Comparison of ENCODE assay signal across 25 cellular contexts in the genomic region with DNA sequence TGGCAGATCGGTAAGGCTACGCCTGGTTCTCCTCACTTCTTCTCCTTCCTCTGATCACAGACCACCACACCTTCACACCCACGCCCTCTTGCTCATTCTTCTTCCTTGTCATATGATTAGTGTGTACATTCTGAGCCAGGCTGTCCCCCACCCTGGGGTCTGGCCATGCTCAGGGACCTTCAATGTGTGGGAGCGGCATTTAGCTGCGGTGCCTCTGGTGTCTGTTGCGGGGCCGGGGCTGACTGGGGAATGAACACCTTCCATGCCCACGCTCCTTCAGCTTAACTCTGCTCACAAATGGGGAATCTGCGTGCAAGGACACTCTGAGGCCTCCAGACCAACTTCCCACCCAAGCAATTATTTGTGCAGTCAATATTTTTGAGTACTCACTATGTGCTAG. TPM values are rescaled to one million over a fixed set of nuclear protein-coding genes. Genes with fewer than 3 reads are reported as not detected.
DNase-seq lines count a peak whose midpoint lies in the region; ATAC-seq and TF ChIP-seq lines count a peak whose summit lies in the region.
"Had no signal": no experiment of that assay in that cellular context is flagged by ENCODE, and none has a peak within 500 bp of the region (broad histone marks: within the 10 kb centered on the region; RNA-seq: fewer than 3 reads in every experiment).

No MANE protein-coding gene starts in this region.

- peaks cover 9% of the 10 kb centered on the region for H3K79me2 ChIP-seq in osteoblast (ENCODE audit: insufficient read depth, low read length)

- H3K4me1 Mint-ChIP-seq in activated CD8-positive, alpha-beta memory T cell treated with anti-CD3 and anti-CD28 coated beads, Interleukin-2, amount 10 ng/mL, durations not matched to agents 7 days and 5 days = no peaks in the 10 kb centered on the region
- H3K4me1 Mint-ChIP-seq in WTC11 = no peaks in the 10 kb centered on the region
- no peaks in the 10 kb centered on the region for H3K4me1 Mint-ChIP-seq in type B pancreatic cell (ENCODE audit: unreplicated experiment)
- H3K4me1 Mint-ChIP-seq: B cell had no signal

- no peak overlapping the region for H2AFZ ChIP-seq in osteoblast (ENCODE audit: low read length)
- H2AFZ ChIP-seq: GM23248 had no signal

- CTCF ChIA-PET in activated CD8-positive, alpha-beta memory T cell treated with anti-CD3 and anti-CD28 coated beads, Interleukin-2, amount 10 ng/mL, durations not matched to agents 7 days and 5 days (lab: Charles Lee) = no interaction called here
- CTCF ChIA-PET in WTC11 (lab: Charles Lee) = interaction anchor here (7.5 kb wide), 1 partner anchor 16 kb away, joined by 140 read pairs; no protein-coding TSS in a partner anchor

- H3K4me1 ChIP-seq in osteoblast (ENCODE audit: insufficient read depth, low read length) = no peaks in the 10 kb centered on the region
- H3K4me1 ChIP-seq: Caco-2 had no signal

- peak; percentile 4 for DNase-seq in activated CD8-positive, alpha-beta memory T cell treated with anti-CD3 and anti-CD28 coated beads, Interleukin-2, amount 50 U/mL, for 4 hours
- DNase-seq in activated CD8-positive, alpha-beta memory T cell treated with anti-CD3 and anti-CD28 coated beads, Interleukin-2, amount 10 ng/mL, durations not matched to agents 7 days and 5 days = no peak
- DNase-seq in WTC11 (ENCODE audit: low spot score) (no peak), osteoblast (ENCODE audit: insufficient read length, low spot score, missing footprints) (peak; percentile 27), type B pancreatic cell (ENCODE audit: extremely low spot score, unreplicated experiment) (no peak)
- DNase-seq in activated CD4-positive, CD25-positive, alpha-beta regulatory T cell treated with anti-CD3 and anti-CD28 coated beads, Interleukin-2, amount 50 U/mL, for 72 hours = no peak
- no peak for DNase-seq in activated T-cell treated with anti-CD3 and anti-CD28 coated beads, Interleukin-2, amount 50 U/mL, for 1 hour
- DNase-seq: Caco-2; CD8-positive, alpha-beta T cell; GM23248; H9; IMR-90; KG1; MM.1S; NCI-H2029; NCI-H446 treated with DMSO at 0.1 percent for 48 hours; NCI-H526; NCI-H82; NK-92 treated with Interleukin-12 subunit alpha and Interleukin-12 subunit beta, amount 100 ng/mL, for 24 hours; PC-3 had no signal

- no peak overlapping the region for H3K27ac ChIP-seq in osteoblast (ENCODE audit: low read depth, low read length)
- H3K27ac ChIP-seq: 22Rv1, C4-2B, GM23248 had no signal

- no peak overlapping the region for H3K4me3 ChIP-seq in osteoblast (ENCODE audit: insufficient read depth, low read length)
- H3K4me3 ChIP-seq: GM23248 had no signal

- no peaks in the 10 kb centered on the region for H3K27me3 ChIP-seq in osteoblast (ENCODE audit: insufficient read depth, low read length)

- H3K9me3 ChIP-seq in osteoblast (ENCODE audit: low read depth, low read length) = no peaks in the 10 kb centered on the region
- H3K9me3 ChIP-seq: Caco-2 had no signal

- no peaks in the 10 kb centered on the region for H3K9me3 Mint-ChIP-seq in activated CD8-positive, alpha-beta memory T cell treated with anti-CD3 and anti-CD28 coated beads, Interleukin-2, amount 10 ng/mL, durations not matched to agents 7 days and 5 days (ENCODE audit: low read depth)
- H3K9me3 Mint-ChIP-seq in WTC11 = no peaks in the 10 kb centered on the region
- no peaks in the 10 kb centered on the region for H3K9me3 Mint-ChIP-seq in type B pancreatic cell
- H3K9me3 Mint-ChIP-seq: CD8-positive, alpha-beta T cell; H9 had no signal

- no peaks in the 10 kb centered on the region for H3K36me3 Mint-ChIP-seq in activated CD8-positive, alpha-beta memory T cell treated with anti-CD3 and anti-CD28 coated beads, Interleukin-2, amount 10 ng/mL, durations not matched to agents 7 days and 5 days
- H3K36me3 Mint-ChIP-seq in WTC11 (peaks cover 15% of the 10 kb centered on the region; the same call in 1 of the 2 replicates), type B pancreatic cell (peaks cover 5% of the 10 kb centered on the region)

- no peak for ATAC-seq in activated CD8-positive, alpha-beta memory T cell treated with anti-CD3 and anti-CD28 coated beads, Interleukin-2, amount 10 ng/mL, durations not matched to agents 7 days and 5 days
- ATAC-seq in WTC11 (no peak), HG03039 (IDR thresholded peaks at IDR 0.05; ENCODE audit: unreplicated experiment) (no peak)
- ATAC-seq: CD8-positive, alpha-beta T cell; PC-3; Right ventricle myocardium inferior had no signal

- no peak overlapping the region for H3K27ac Mint-ChIP-seq in activated CD8-positive, alpha-beta memory T cell treated with anti-CD3 and anti-CD28 coated beads, Interleukin-2, amount 10 ng/mL, durations not matched to agents 7 days and 5 days
- 0 out of 2 replicates have a peak overlapping the region, but pooled peaks have one; percentile 3 for H3K27ac Mint-ChIP-seq in WTC11
- peak overlapping the region; percentile 61 for H3K27ac Mint-ChIP-seq in type B pancreatic cell
- H3K27ac Mint-ChIP-seq: B cell; CD8-positive, alpha-beta T cell had no signal

- no peak overlapping the region for H3K4me2 ChIP-seq in osteoblast (ENCODE audit: insufficient read depth, low read length)

- POLR2A ChIA-PET in WTC11 (lab: Charles Lee) = no interaction called here

- TF ChIP-seq CTCF in WTC11 (IDR thresholded peaks at IDR 0.05) (no peak), osteoblast (IDR thresholded peaks at IDR 0.05; ENCODE audit: extremely low read depth, low read depth, low read length) (no peak), type B pancreatic cell (conservative IDR thresholded peaks at IDR 0.05) (no peak)

- H3K36me3 ChIP-seq in osteoblast (ENCODE audit: insufficient read depth, low read length) = peaks cover 94% of the 10 kb centered on the region

- H4K20me1 ChIP-seq in osteoblast (ENCODE audit: insufficient read depth, low read length) = peaks cover 21% of the 10 kb centered on the region

- no peak overlapping the region for H3K4me3 Mint-ChIP-seq in activated CD8-positive, alpha-beta memory T cell treated with anti-CD3 and anti-CD28 coated beads, Interleukin-2, amount 10 ng/mL, durations not matched to agents 7 days and 5 days
- H3K4me3 Mint-ChIP-seq in WTC11 = no peak overlapping the region
- H3K4me3 Mint-ChIP-seq in type B pancreatic cell = no peak overlapping the region
- H3K4me3 Mint-ChIP-seq: B cell; CD8-positive, alpha-beta T cell; H9 had no signal

- no peaks in the 10 kb centered on the region for H3K27me3 Mint-ChIP-seq in activated CD8-positive, alpha-beta memory T cell treated with anti-CD3 and anti-CD28 coated beads, Interleukin-2, amount 10 ng/mL, durations not matched to agents 7 days and 5 days
- no peaks in the 10 kb centered on the region for H3K27me3 Mint-ChIP-seq in WTC11 (ENCODE audit: low read depth)
- H3K27me3 Mint-ChIP-seq in type B pancreatic cell = no peaks in the 10 kb centered on the region
- H3K27me3 Mint-ChIP-seq: B cell had no signal

TF ChIP-seq in WTC11, 78 proteins besides CTCF, POLR2A, EP300 and RAD21 (continues in another document):
- no peak for TF ChIP-seq NFYB (CRISPR knock-in tag; conservative IDR thresholded peaks at IDR 0.05; ENCODE audit: low read depth)
- no peak for TF ChIP-seq MYBL2 (CRISPR knock-in tag; IDR thresholded peaks at IDR 0.05)
- TF ChIP-seq, protein P1, sequence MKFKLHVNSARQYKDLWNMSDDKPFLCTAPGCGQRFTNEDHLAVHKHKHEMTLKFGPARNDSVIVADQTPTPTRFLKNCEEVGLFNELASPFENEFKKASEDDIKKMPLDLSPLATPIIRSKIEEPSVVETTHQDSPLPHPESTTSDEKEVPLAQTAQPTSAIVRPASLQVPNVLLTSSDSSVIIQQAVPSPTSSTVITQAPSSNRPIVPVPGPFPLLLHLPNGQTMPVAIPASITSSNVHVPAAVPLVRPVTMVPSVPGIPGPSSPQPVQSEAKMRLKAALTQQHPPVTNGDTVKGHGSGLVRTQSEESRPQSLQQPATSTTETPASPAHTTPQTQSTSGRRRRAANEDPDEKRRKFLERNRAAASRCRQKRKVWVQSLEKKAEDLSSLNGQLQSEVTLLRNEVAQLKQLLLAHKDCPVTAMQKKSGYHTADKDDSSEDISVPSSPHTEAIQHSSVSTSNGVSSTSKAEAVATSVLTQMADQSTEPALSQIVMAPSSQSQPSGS (CRISPR knock-in tag; IDR thresholded peaks at IDR 0.05; ENCODE audit: borderline replicate concordance, low read depth) = no peak
- no peak for TF ChIP-seq ZNF317 (CRISPR knock-in tag; IDR thresholded peaks at IDR 0.05; ENCODE audit: borderline replicate concordance, low read depth)
- no peak for TF ChIP-seq NFE2L1 (CRISPR knock-in tag; IDR thresholded peaks at IDR 0.05)
- TF ChIP-seq ZNF121 (CRISPR knock-in tag; IDR thresholded peaks at IDR 0.05) = no peak
- TF ChIP-seq, protein P2, sequence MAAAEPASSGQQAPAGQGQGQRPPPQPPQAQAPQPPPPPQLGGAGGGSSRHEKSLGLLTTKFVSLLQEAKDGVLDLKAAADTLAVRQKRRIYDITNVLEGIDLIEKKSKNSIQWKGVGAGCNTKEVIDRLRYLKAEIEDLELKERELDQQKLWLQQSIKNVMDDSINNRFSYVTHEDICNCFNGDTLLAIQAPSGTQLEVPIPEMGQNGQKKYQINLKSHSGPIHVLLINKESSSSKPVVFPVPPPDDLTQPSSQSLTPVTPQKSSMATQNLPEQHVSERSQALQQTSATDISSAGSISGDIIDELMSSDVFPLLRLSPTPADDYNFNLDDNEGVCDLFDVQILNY (CRISPR knock-in tag; IDR thresholded peaks at IDR 0.05) = no peak
- no peak for TF ChIP-seq TCF7 (CRISPR knock-in tag; IDR thresholded peaks at IDR 0.05; ENCODE audit: low read depth)

RNA-seq across cellular contexts. Expression of a gene that starts 29.4 kb away (rescaled TPM):
- 10 to 100 TPM; 25.4 to 35.5 TPM for total RNA-seq in activated CD8-positive, alpha-beta memory T cell treated with anti-CD3 and anti-CD28 coated beads, Interleukin-2, amount 10 ng/mL, durations not matched to agents 7 days and 5 days
- 135 to 147 TPM (median 136 TPM) in 3 replicates for total RNA-seq in WTC11 (2021)
- total RNA-seq in osteoblast = 270 and 373 TPM in 2 replicates
- total RNA-seq in type B pancreatic cell (ENCODE audit: low replicate concordance) = 94.0 and 96.0 TPM in 2 replicates

RNA-seq across cellular contexts. Expression of a gene that starts 46.0 kb away (rescaled TPM):
- not detected for total RNA-seq in activated CD8-positive, alpha-beta memory T cell treated with anti-CD3 and anti-CD28 coated beads, Interleukin-2, amount 10 ng/mL, durations not matched to agents 7 days and 5 days
- total RNA-seq in WTC11 (2021) (7.7 to 19.2 TPM (median 9.2 TPM) in 3 replicates), osteoblast (not detected in 2 replicates), type B pancreatic cell (ENCODE audit: low replicate concordance) (0.22 and 0.38 TPM in 2 replicates)
- total RNA-seq: B cell, GM23248, Right ventricle myocardium inferior had no signal

Comparison
In these comparisons a context has a peak if more than half of its experiments do, and no peak if none do; other contexts are left out.
1. DNase-seq: peak in activated CD8-positive, alpha-beta memory T cell treated with anti-CD3 and anti-CD28 coated beads, Interleukin-2, amount 50 U/mL, for 4 hours (single experiment) and osteoblast (single experiment); none in activated CD8-positive, alpha-beta memory T cell treated with anti-CD3 and anti-CD28 coated beads, Interleukin-2, amount 10 ng/mL, durations not matched to agents 7 days and 5 days (single experiment), WTC11 (single experiment), type B pancreatic cell (single experiment), activated CD4-positive, CD25-positive, alpha-beta regulatory T cell treated with anti-CD3 and anti-CD28 coated beads, Interleukin-2, amount 50 U/mL, for 72 hours (single experiment) and activated T-cell treated with anti-CD3 and anti-CD28 coated beads, Interleukin-2, amount 50 U/mL, for 1 hour (single experiment).